Comparison of ENCODE assay signal across 8 cellular contexts in the genomic region with DNA sequence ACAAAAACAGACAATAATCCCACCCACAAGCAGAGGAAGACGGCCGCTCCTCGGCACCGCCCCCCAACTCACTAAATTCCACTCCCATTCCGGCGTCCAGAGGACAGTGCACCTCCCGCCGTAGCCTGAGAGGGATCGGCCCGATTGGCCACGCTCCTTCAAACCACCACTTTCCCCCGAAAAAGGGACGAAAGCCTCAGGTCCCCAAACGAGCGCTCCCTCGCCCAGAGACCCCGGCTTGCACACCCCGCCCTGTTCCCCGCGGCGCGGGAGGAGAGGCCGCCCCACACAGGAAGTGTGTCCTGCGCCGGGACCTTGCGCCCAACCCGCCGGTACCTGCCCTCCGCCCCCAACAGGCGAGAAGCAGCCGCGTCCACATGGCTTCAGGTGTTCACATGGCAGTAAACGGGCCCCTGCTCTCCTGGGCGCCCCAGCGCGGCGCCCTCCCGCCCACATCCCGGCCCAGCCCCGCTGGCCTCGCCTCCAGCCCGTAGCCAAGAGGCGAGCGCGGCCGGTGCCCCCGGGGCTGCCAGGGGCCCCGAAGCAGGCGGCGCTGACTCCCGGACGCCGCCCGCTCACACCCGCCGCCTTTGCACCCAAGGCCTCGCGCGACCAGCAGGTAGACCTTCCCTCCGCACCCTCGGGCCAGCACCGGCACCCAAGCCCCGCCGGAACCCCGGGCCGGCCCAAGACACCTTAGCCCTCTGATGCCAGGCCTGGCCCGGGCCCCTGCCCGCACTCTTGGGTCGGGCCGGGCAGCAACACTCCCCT. TPM values are rescaled to one million over a fixed set of nuclear protein-coding genes. Genes with fewer than 3 reads are reported as not detected.
DNase-seq lines count a peak whose midpoint lies in the region; ATAC-seq, FAIRE-seq and TF ChIP-seq lines count a peak whose summit lies in the region.

No MANE protein-coding gene starts in this region.

- DNase-seq in CD1c-positive myeloid dendritic cell (ENCODE audit: extremely low spot score) (peak; percentile 40), GM19240 (ENCODE audit: insufficient read length, low spot score) (peak; percentile 78), Peyer's patch (peak; percentile 82 to 93 (median 90)), pancreas (peak; percentile 73 to 91 (median 79)), upper lobe of left lung (peak; percentile 80 to 92)
- DNase-seq in activated effector memory CD4-positive, alpha-beta T cell treated with Interleukin-2 at 50 U/mL for 16 hours: peak; percentile 67

- ATAC-seq in HG03432 (IDR thresholded peaks at IDR 0.05; ENCODE audit: unreplicated experiment) (peak; percentile 57), gastroesophageal sphincter (peak; percentile 26), pancreas (peak; percentile 87 to 91 (median 90)), upper lobe of left lung (ENCODE audit: low FRiP score in 2 of 2) (peak; percentile 70 to 73)

- no peak for TF ChIP-seq EP300 in gastroesophageal sphincter (IDR thresholded peaks at IDR 0.05)
- no peak for TF ChIP-seq EP300 in upper lobe of left lung (IDR thresholded peaks at IDR 0.05)

- H3K27ac ChIP-seq in Peyer's patch (peak overlapping the region; percentile 81 to 97 (median 84)), gastroesophageal sphincter (peak overlapping the region; percentile 64 to 91 (median 88)), pancreas (peak overlapping the region; percentile 83 to 88 (median 86)), upper lobe of left lung (peak overlapping the region; percentile 89 to 94 (median 92))

- 0% methylated on average over 5 of the region's 70 CpGs; no CpG with 5 or more reads in 1 of the 2 donors for WGBS in gastroesophageal sphincter (ENCODE audit: low coverage in 1 of 2), 2 donors
- 0% methylated on average over 47 to 70 of the region's 70 CpGs for whole genome bisulfite sequencing in pancreas, 2 donors
- 0% methylated on average over 14 to 21 of the region's 70 CpGs for WGBS in upper lobe of left lung, 2 donors

- H3K4me1 ChIP-seq in Peyer's patch (peaks cover 0 to 24% (median 11%) of the 10 kb centered on the region in 4 donors), gastroesophageal sphincter (peaks cover 0 to 48% (median 15%) of the 10 kb centered on the region in 3 donors), pancreas (peaks cover 0 to 24% (median 10%) of the 10 kb centered on the region in 3 donors), upper lobe of left lung (peaks cover 12 to 18% (median 15%) of the 10 kb centered on the region in 4 donors)

- peak in 1 of 2 donors; percentile 21 for TF ChIP-seq POLR2A in Peyer's patch (IDR thresholded peaks at IDR 0.05)
- no peak for TF ChIP-seq POLR2A in gastroesophageal sphincter (IDR thresholded peaks at IDR 0.05)
- peak in 2 of 4 donors; percentile 24 to 27 for TF ChIP-seq POLR2A in upper lobe of left lung (IDR thresholded peaks at IDR 0.05)

- FAIRE-seq in pancreas (lab: Jason Lieb, UNC): no peak

- peak in 4 of 6 experiments; percentile 14 to 48 (median 40) for TF ChIP-seq CTCF in Peyer's patch (IDR thresholded peaks at IDR 0.05)
- TF ChIP-seq CTCF in gastroesophageal sphincter (IDR thresholded peaks at IDR 0.05): peak in 1 of 4 experiments; percentile 28
- peak in 1 of 4 donors; percentile 7 for TF ChIP-seq CTCF in pancreas (IDR thresholded peaks at IDR 0.05)
- peak in 4 of 6 experiments; percentile 13 to 44 (median 30) for TF ChIP-seq CTCF in upper lobe of left lung (IDR thresholded peaks at IDR 0.05)

- intact Hi-C loops in pancreas (cut with DNase I): no loop called here

- H3K4me3 ChIP-seq in Peyer's patch (peak overlapping the region; percentile 73 to 98 (median 90)), gastroesophageal sphincter (peak overlapping the region; percentile 79 to 98), pancreas (peak overlapping the region; percentile 96 to 99 (median 96)), upper lobe of left lung (peak overlapping the region; percentile 82 to 98 (median 94))

- H3K27me3 ChIP-seq in Peyer's patch (no peaks in the 10 kb centered on the region), gastroesophageal sphincter (no peaks in the 10 kb centered on the region), pancreas (no peaks in the 10 kb centered on the region), upper lobe of left lung (no peaks in the 10 kb centered on the region)

- H3K36me3 ChIP-seq in Peyer's patch (no peaks in the 10 kb centered on the region), gastroesophageal sphincter (no peaks in the 10 kb centered on the region), pancreas (no peaks in the 10 kb centered on the region), upper lobe of left lung (no peaks in the 10 kb centered on the region)

- H3K9me3 ChIP-seq in Peyer's patch (no peaks in the 10 kb centered on the region), gastroesophageal sphincter (no peaks in the 10 kb centered on the region), pancreas (no peaks in the 10 kb centered on the region), upper lobe of left lung (no peaks in the 10 kb centered on the region)

RNA-seq across cellular contexts. Expression of gene TCF20, which starts 0.9 kb away (rescaled TPM):
- total RNA-seq in Peyer's patch (10 to 100 TPM; 43.8 to 75.1 (median 59.5) TPM), gastroesophageal sphincter (10 to 100 TPM; 26.0 to 47.9 (median 41.8) TPM), pancreas (10 to 100 TPM; 15.8 to 28.3 (median 17.8) TPM), upper lobe of left lung (10 to 100 TPM; 27.5 to 49.9 (median 45.1) TPM)
- polyA plus RNA-seq in pancreas: 1 to 10 TPM; 7.8 to 8.1 TPM

Comparison
In these comparisons a context has a peak if more than half of its experiments do, and no peak if none do; other contexts are left out.
1. Peak in every context shown above with its lines: DNase-seq, ATAC-seq, H3K4me3 ChIP-seq and H3K27ac ChIP-seq.
2. DNase-seq: peak in every context shown above with its lines; median percentile 90 in Peyer's patch; 86 in upper lobe of left lung; 79 in pancreas; 78 in GM19240; 67 in activated effector memory CD4-positive, alpha-beta T cell treated with Interleukin-2 at 50 U/mL for 16 hours; 40 in CD1c-positive myeloid dendritic cell.
3. ATAC-seq: peak in every context shown above with its lines; median percentile 90 in pancreas; 72 in upper lobe of left lung; 57 in HG03432; 26 in gastroesophageal sphincter.